Comparison of ENCODE assay signal across 1 cellular context in the genomic region with DNA sequence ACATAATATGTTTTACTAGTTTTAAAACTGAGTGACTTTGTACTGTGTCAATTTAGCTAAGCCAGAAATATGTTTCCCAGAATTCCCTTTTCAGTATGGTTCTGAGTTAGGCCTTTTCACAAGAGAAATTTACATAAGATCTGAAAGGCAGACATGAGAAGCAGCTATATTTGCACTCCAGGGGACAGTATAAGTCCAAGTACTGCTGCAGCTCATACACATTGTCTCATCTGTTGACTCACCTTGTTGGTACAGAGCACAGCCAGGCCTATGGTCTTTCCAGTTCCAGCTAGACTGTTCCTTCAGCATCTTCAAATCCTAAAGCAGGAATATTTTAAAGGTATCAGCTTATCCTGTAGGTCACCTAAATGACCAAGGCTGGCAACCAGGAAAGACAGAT.
TF ChIP-seq lines count a peak whose summit lies in the region.

No MANE protein-coding gene starts in this region.

TF ChIP-seq in HCT116, 20 proteins besides CTCF, POLR2A, EP300 and RAD21 (continued from another document):
- no peak for TF ChIP-seq ZNF274 (IDR thresholded peaks at IDR 0.05; ENCODE audit: low read depth, low read length)
- TF ChIP-seq TCF7L2 (IDR thresholded peaks at IDR 0.05; ENCODE audit: borderline replicate concordance, extremely low read depth, insufficient read depth, insufficient read length): no peak
- no peak for TF ChIP-seq POLR2AphosphoS5 (IDR thresholded peaks at IDR 0.05; ENCODE audit: low read depth, low read length)
- TF ChIP-seq CBX3 (IDR thresholded peaks at IDR 0.05; ENCODE audit: low read depth): no peak
TF ChIP-seq in HCT116: peak in this region for 0.
